Comparison of ENCODE assay signal across 10 cellular contexts in the genomic region with DNA sequence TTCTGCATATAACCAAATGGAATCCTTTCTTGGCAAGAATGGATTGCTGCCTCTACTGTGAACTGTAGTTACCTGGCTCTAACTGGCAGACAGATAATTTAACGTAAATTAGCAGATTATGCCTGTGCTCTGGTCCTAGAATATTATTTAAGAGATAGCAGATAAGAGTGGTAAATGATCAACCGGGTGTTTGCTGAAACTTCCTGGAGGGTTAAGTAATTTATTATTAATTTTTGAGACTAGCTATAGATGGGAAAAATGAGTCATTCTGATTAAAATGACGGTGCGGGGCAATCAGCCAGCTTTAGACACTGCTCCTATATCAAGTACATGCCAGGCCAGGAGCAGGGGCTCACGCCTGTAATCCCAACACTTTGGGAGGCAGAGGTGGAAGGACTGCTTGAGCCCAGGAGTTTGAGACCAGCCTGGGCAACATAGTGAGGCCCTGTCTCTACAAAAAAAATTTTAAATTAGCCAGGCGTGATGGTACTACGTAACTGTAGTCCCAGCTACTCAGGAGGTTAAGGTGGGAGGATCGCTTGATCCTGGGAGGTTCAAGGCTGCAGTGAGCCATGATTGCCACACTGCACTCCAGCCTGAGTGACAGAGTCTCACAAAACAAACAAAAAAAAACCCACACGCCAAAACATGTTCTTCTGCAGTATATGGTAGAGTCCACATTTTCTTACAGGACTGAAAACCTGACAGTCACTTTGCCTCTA. TPM values are rescaled to one million over a fixed set of nuclear protein-coding genes. Genes with fewer than 3 reads are reported as not detected.
A peak's percentile ranks its signal among the peaks of the same experiment; 100 is the strongest.
DNase-seq lines count a peak whose midpoint lies in the region; ATAC-seq and TF ChIP-seq lines count a peak whose summit lies in the region.
"Had no signal": no experiment of that assay in that cellular context is flagged by ENCODE, and none has a peak within 500 bp of the region (broad histone marks: within the 10 kb centered on the region; RNA-seq: fewer than 3 reads in every experiment).

No MANE protein-coding gene starts in this region.

- TF ChIP-seq CTCF in PC-9 (conservative IDR thresholded peaks at IDR 0.05) (no peak), nephron progenitor cell (IDR thresholded peaks at IDR 0.05) (no peak), lower leg skin (IDR thresholded peaks at IDR 0.05) (no peak)

- H3K4me1 ChIP-seq in PC-9 (replicated peaks; ENCODE audit: insufficient read depth), result peaks cover 100% of the 10 kb centered on the region

- no peaks in the 10 kb centered on the region for H3K27me3 Mint-ChIP-seq in nephron progenitor cell (ENCODE audit: low read depth, poor library complexity)

- no peaks in the 10 kb centered on the region for H3K9me3 ChIP-seq in PC-9 (ENCODE audit: insufficient read depth, low read depth)

- peak overlapping the region; percentile 73 for H3K4me2 ChIP-seq in PC-9

- 54% methylated on average over 9 of the region's 9 CpGs for WGBS in lower leg skin, 2 donors

- peaks cover 100% of the 10 kb centered on the region for H3K79me2 ChIP-seq in PC-9 (ENCODE audit: low read depth)

- no peaks in the 10 kb centered on the region for H3K36me3 Mint-ChIP-seq in nephron progenitor cell (ENCODE audit: low read depth)

- H3K9me3 Mint-ChIP-seq in nephron progenitor cell, result no peaks in the 10 kb centered on the region

- H3K27me3 ChIP-seq in PC-9 (ENCODE audit: insufficient read depth, low read depth), result no peaks in the 10 kb centered on the region
- H3K27me3 ChIP-seq: cardiac muscle cell had no signal

- CTCF ChIA-PET in PC-9 (lab: Charles Lee), result interaction anchor here (1.0 kb wide), 1 partner anchor 11 kb away, joined by 3 read pairs; no protein-coding TSS in a partner anchor

- ATAC-seq in HG03520 (IDR thresholded peaks at IDR 0.05; ENCODE audit: unreplicated experiment) (no peak), GM21717 (IDR thresholded peaks at IDR 0.05; ENCODE audit: unreplicated experiment) (no peak)
- ATAC-seq: sciatic nerve had no signal

- BruUV-seq in PC-9 (replicated peaks; lab: Mats Ljungman, UMichigan), result no TSS peak

- POLR2A ChIA-PET in PC-9 (lab: Charles Lee; ENCODE audit: unreplicated experiment), result no interaction called here

- no peak overlapping the region for H3K4me3 ChIP-seq in PC-9
- no peak overlapping the region for H3K4me3 ChIP-seq in lower leg skin (ENCODE audit: low read depth, poor library complexity, severe bottlenecking)
- H3K4me3 ChIP-seq: cardiac muscle cell had no signal

- peaks cover 91% of the 10 kb centered on the region for H3F3A ChIP-seq in PC-9 (ENCODE audit: insufficient read depth, low read depth)

- H3K36me3 ChIP-seq in PC-9 (ENCODE audit: low read depth), result peaks cover 42% of the 10 kb centered on the region
- H3K36me3 ChIP-seq: cardiac muscle cell had no signal

- H2AFZ ChIP-seq in PC-9, result no peak overlapping the region

- H3K9me2 ChIP-seq in PC-9 (ENCODE audit: insufficient read depth), result no peaks in the 10 kb centered on the region

- H3K4me3 Mint-ChIP-seq in nephron progenitor cell, result no peak overlapping the region

- H4K20me1 ChIP-seq in PC-9 (ENCODE audit: insufficient read depth), result peaks cover 24% of the 10 kb centered on the region

- peaks cover 53% of the 10 kb centered on the region for H3K4me1 Mint-ChIP-seq in nephron progenitor cell

- peak overlapping the region; percentile 99 for H3K27ac ChIP-seq in PC-9
- H3K27ac ChIP-seq: cardiac muscle cell had no signal

- peak; percentile 51 for DNase-seq in EL
- DNase-seq in PC-9, result no peak
- DNase-seq in erythroblast (lab: John Stamatoyannopoulos, UW), result peak; percentile 59 to 80
- DNase-seq in nephron progenitor cell, result no peak
- no peak for DNase-seq in lower leg skin (ENCODE audit: low spot score in 2 of 2)
- no peak for DNase-seq in GDM1 (lab: John Stamatoyannopoulos, UW)

- H3K27ac Mint-ChIP-seq in nephron progenitor cell, result peak overlapping the region; percentile 51

- TF ChIP-seq POLR2A in erythroblast (IDR thresholded peaks at IDR 0.05; ENCODE audit: low read length) (no peak), lower leg skin (IDR thresholded peaks at IDR 0.05) (no peak)

- intact Hi-C loops in PC-9 (cut with micrococcal nuclease; ENCODE audit: unreplicated experiment) (no loop called here), lower leg skin (cut with DNase I; ENCODE audit: low total_unique reads) (no loop called here)

RNA-seq across cellular contexts. Expression of a gene that starts 22.6 kb away (rescaled TPM):
- total RNA-seq in PC-9 (2021) (61.7 and 63.1 TPM in 2 replicates), lower leg skin (10 to 100 TPM in 1 of 4 donors, 1 to 10 TPM in 3; 4.2 to 10.3 (median 7.1) TPM)

Comparison
In these comparisons a context has a peak if more than half of its experiments do, and no peak if none do; other contexts are left out.
1. DNase-seq: peak in EL (single experiment) and erythroblast (2 of 2); none in PC-9 (0 of 2), nephron progenitor cell (single experiment), lower leg skin (0 of 2) and GDM1 (single experiment).